10 cellular contexts compared by ENCODE assay signal in the genomic region with DNA sequence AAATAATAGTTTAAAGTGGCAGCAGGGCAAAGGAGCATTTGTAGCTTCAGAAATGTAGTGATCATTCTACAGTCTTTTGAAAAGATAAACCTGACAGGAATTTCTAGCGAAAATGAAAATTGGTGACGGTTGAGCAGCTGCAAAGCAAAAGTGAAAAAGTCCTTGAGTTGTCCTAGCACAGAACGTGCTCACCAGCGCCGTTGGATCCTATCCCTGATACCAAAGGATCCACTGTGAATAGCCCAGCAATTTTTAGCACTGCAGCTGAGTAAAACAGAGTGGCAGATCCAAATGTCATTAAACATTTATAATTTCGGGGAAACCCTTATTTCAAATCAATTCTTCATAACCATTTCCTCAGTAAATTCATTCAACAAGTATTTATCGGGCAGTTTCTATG.
"Had no signal": no experiment of that assay in that cellular context is flagged by ENCODE, and none has a peak within 500 bp of the region (broad histone marks: within the 10 kb centered on the region; RNA-seq: fewer than 3 reads in every experiment).

No MANE protein-coding gene starts in this region.

- H3K27ac ChIP-seq: skin epidermis had no signal

- ATAC-seq: esophagus mucosa; naive thymus-derived CD4-positive, alpha-beta T cell; stimulated activated naive B cell treated with anti-CD40 and anti-IgM and Interleukin-4, amounts not matched to agents 10 μg/mL and 1 μg/mL and 100 μg/mL, for 72 hours; stimulated activated naive CD8-positive, alpha-beta T cell treated with anti-CD3 and anti-CD28 coated beads, Interleukin-15, amount 100 ng/mL, for 72 hours had no signal

- DNase-seq: effector memory CD4-positive, alpha-beta T cell; immature natural killer cell; naive thymus-derived CD4-positive, alpha-beta T cell; nephron progenitor cell; stimulated activated CD4-positive, alpha-beta T cell treated with anti-CD3 and anti-CD28 coated beads, Interleukin-2, amount 100 ng/mL, for 24 hours; stimulated activated CD4-positive, alpha-beta T cell treated with anti-CD3 and anti-CD28 coated beads, Interleukin-4, amount 100 ng/mL, for 4 hours; stimulated activated naive B cell treated with anti-CD40 and anti-IgM and Interleukin-4, amounts not matched to agents 10 μg/mL and 1 μg/mL and 100 μg/mL, for 72 hours; stimulated activated naive CD8-positive, alpha-beta T cell treated with anti-CD3 and anti-CD28 coated beads, Interleukin-15, amount 100 ng/mL, for 72 hours had no signal

- H3K4me3 ChIP-seq: skin epidermis had no signal
